ENCODE assay signal across 8 cellular contexts in the genomic region with DNA sequence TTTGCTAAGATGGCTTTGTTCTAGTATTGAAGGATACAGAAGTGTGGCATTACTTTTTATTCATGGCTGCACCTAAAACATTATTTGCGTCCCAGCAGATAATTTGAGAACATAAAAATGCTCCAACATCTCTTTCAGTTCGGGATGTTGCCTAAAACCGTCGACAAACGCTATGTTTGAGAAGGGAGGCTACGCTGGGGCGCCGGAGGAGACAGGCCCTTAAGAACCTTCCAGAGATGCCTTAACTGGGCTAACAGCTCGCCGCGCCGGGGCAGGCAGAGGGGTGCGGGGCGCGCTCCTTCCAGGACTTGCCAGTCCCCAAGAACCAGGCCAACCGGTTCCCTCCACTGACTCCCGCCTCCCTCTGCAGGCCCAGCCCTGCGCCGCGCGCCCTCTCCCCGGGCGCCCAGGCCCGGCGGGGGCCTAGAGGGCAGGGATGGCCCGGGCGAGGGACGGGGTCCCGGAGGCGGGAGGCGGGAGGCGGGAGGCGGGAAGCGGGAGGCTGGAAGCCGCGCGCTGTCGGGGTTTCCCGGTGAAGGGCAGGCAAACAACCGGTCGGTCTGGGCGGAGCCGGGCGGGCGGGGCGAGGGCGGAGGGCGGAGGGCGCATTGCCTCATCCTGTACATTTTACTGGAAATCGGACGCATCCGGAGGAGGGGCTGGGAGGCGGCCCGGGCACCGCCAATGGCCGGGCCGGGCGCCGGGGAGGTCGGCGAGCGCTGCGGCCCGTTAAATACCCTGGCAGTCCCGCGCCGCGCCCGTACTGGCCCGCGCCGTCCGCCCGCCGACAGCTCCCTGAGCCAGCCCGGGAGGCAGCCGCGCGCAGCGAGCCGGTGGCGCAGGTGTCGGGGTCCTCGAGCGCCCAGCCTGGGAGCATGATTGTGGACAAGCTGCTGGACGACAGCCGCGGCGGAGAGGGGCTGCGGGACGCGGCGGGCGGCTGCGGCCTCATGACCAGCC. TPM values are rescaled to one million over a fixed set of nuclear protein-coding genes. Genes with fewer than 3 reads are reported as not detected.
DNase-seq lines count a peak whose midpoint lies in the region; ATAC-seq, FAIRE-seq and TF ChIP-seq lines count a peak whose summit lies in the region.

A gene with protein sequence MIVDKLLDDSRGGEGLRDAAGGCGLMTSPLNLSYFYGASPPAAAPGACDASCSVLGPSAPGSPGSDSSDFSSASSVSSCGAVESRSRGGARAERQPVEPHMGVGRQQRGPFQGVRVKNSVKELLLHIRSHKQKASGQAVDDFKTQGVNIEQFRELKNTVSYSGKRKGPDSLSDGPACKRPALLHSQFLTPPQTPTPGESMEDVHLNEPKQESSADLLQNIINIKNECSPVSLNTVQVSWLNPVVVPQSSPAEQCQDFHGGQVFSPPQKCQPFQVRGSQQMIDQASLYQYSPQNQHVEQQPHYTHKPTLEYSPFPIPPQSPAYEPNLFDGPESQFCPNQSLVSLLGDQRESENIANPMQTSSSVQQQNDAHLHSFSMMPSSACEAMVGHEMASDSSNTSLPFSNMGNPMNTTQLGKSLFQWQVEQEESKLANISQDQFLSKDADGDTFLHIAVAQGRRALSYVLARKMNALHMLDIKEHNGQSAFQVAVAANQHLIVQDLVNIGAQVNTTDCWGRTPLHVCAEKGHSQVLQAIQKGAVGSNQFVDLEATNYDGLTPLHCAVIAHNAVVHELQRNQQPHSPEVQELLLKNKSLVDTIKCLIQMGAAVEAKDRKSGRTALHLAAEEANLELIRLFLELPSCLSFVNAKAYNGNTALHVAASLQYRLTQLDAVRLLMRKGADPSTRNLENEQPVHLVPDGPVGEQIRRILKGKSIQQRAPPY (plus strand): TSS at position 761 of the 960 bp plus-strand sequence. CDS start 115 bp downstream, at position 876.

- peaks cover 0 to 10% of the 10 kb centered on the region in 2 experiments for H4K20me1 ChIP-seq in H1 (replicated peaks in 1 of 2; ENCODE audit: control insufficient read depth in 1 of 2, insufficient read depth in 2 of 2, low read length in 2 of 2)

- no peak for TF ChIP-seq CTCF in CD4-positive, alpha-beta T cell (IDR thresholded peaks at IDR 0.05)
- TF ChIP-seq CTCF in HL-60 (IDR thresholded peaks at IDR 0.05; ENCODE audit: insufficient read depth, low read length) = no peak
- no peak for TF ChIP-seq CTCF in H1 (IDR thresholded peaks at IDR 0.05; ENCODE audit: control extremely low read depth in 1 of 3, insufficient read depth in 1 of 3, low read depth in 1 of 3, low read length in 3 of 3)

- H3K4me1 ChIP-seq in H1 (replicated peaks in 1 of 4; ENCODE audit: control insufficient read depth in 3 of 4, insufficient read depth in 4 of 4, low read length in 3 of 4) (peaks cover 4 to 14% (median 9%) of the 10 kb centered on the region in 4 experiments), mesenchymal stem cell (ENCODE audit: control insufficient read depth, insufficient read depth, low read depth, low read length) (peaks cover 5% of the 10 kb centered on the region)

- peaks cover 46% of the 10 kb centered on the region for H3K36me3 Mint-ChIP-seq in CD4-positive, alpha-beta T cell (ENCODE audit: low read depth)

- H3K4me3 ChIP-seq in HL-60 (replicated peaks; ENCODE audit: insufficient read depth, low read length) = peak within 1 kb of the TSS; percentile 88
- H3K4me3 ChIP-seq in H1 (ENCODE audit: extremely low read depth in 1 of 4, insufficient read depth in 2 of 4, low read depth in 3 of 4, low read length in 4 of 4) = peak within 1 kb of the TSS; percentile 82 to 99 (median 90)
- peak within 1 kb of the TSS; percentile 92 to 96 for H3K4me3 ChIP-seq in mesenchymal stem cell (ENCODE audit: insufficient read depth in 1 of 2, low read depth in 1 of 2, low read length in 2 of 2)

- peak within 1 kb of the TSS; percentile 99 for H3K27ac ChIP-seq in CD4-positive, alpha-beta T cell (ENCODE audit: low read depth, low read length)
- no peak within 1 kb of the TSS for H3K27ac ChIP-seq in HL-60 (replicated peaks)
- H3K27ac ChIP-seq in H1 (ENCODE audit: low read depth, low read length) = peak within 1 kb of the TSS; percentile 89; the same call in 1 of the 2 replicates
- H3K27ac ChIP-seq in mesenchymal stem cell (ENCODE audit: low read length, poor library complexity, severe bottlenecking) = peak within 1 kb of the TSS; percentile 96

- 5% methylated on average over 44 of the region's 95 CpGs; no CpG with 5 or more reads in 1 of the 2 experiments for WGBS in H1 (ENCODE audit: extremely low coverage in 1 of 2, insufficient coverage in 1 of 2, insufficient read length in 1 of 2, insufficient replicate concordance in 2 of 2, low coverage in 1 of 2, low lambda C conversion rate in 2 of 2, missing lambda C conversion rate in 1 of 2), 2 experiments
- 2% methylated on average over 68 of the region's 95 CpGs for WGBS in mesenchymal stem cell

- H2BK12ac ChIP-seq in H1 (ENCODE audit: low read depth, low read length) (no peak within 1 kb of the TSS), mesenchymal stem cell (ENCODE audit: low read length in 2 of 2) (peak within 1 kb of the TSS; percentile 76 to 82)

- H4K91ac ChIP-seq in H1 (replicated peaks; ENCODE audit: insufficient read length, low read length) (no peak within 1 kb of the TSS), mesenchymal stem cell (ENCODE audit: low read length) (peak within 1 kb of the TSS; percentile 91)

- H3K4me2 ChIP-seq in H1 (ENCODE audit: insufficient read depth in 1 of 2, low read depth in 2 of 2, low read length in 2 of 2) = peak within 1 kb of the TSS; percentile 78
- peak within 1 kb of the TSS; percentile 94 for H3K4me2 ChIP-seq in mesenchymal stem cell (ENCODE audit: low read length, poor library complexity, severe bottlenecking)

- H3K9me3 ChIP-seq in CD4-positive, alpha-beta T cell (ENCODE audit: control insufficient read depth, low read length) = no peaks in the 10 kb centered on the region
- no peaks in the 10 kb centered on the region for H3K9me3 ChIP-seq in H1 (ENCODE audit: insufficient read depth in 2 of 2, low read depth in 1 of 2, low read length in 1 of 2)
- no peaks in the 10 kb centered on the region for H3K9me3 ChIP-seq in mesenchymal stem cell (ENCODE audit: control insufficient read depth, low read length)

- POLR2A ChIA-PET in CD4-positive, alpha-beta T cell (lab: Charles Lee) = interaction anchor here (0.7 to 7.7 kb wide), 48 partner anchors 10 to 1588 kb away, joined by 3 to 221 read pairs (median 5); a partner anchor contains a TSS
- POLR2A ChIA-PET in H1 (lab: Charles Lee; ENCODE audit: partially characterized antibody) = interaction anchor here (0.7 to 3.0 kb wide), 20 partner anchors 8 to 230 kb away, joined by 3 to 25 read pairs (median 10); a partner anchor contains a TSS

- no peak within 1 kb of the TSS for H2AFZ ChIP-seq in H1 (ENCODE audit: low read length)
- H2AFZ ChIP-seq in mesenchymal stem cell (ENCODE audit: low read depth, low read length) = peak within 1 kb of the TSS; percentile 16

- peak within 1 kb of the TSS; percentile 42 for H4K5ac ChIP-seq in H1 (ENCODE audit: insufficient read length, low read depth, low read length)

- H3K56ac ChIP-seq in H1 (replicated peaks; ENCODE audit: insufficient read length, low read depth, low read length) = peak within 1 kb of the TSS; percentile 3

- H3K79me1 ChIP-seq in H1 (ENCODE audit: low read depth, low read length) (no peaks in the 10 kb centered on the region), mesenchymal stem cell (replicated peaks; ENCODE audit: low read length, poor library complexity, severe bottlenecking) (peaks cover 11% of the 10 kb centered on the region)

- H2BK5ac ChIP-seq in H1 (ENCODE audit: low read depth, low read length) = peak within 1 kb of the TSS; percentile 79; the same call in 1 of the 2 replicates
- H2BK5ac ChIP-seq in mesenchymal stem cell (ENCODE audit: low read depth, low read length, poor library complexity, severe bottlenecking) = peak within 1 kb of the TSS; percentile 91

- H3K14ac ChIP-seq in H1 (ENCODE audit: insufficient read length) (no peak within 1 kb of the TSS), mesenchymal stem cell (ENCODE audit: low read length in 2 of 2) (peak within 1 kb of the TSS in 1 of 2 experiments; percentile 96)

- no peak within 1 kb of the TSS for H3K23ac ChIP-seq in H1 (ENCODE audit: insufficient read length)
- H3K23ac ChIP-seq in mesenchymal stem cell (ENCODE audit: low read length in 2 of 2) = peak within 1 kb of the TSS; percentile 97 to 98

- peaks cover 11 to 25% (median 14%) of the 10 kb centered on the region in 4 experiments for H3K36me3 ChIP-seq in H1 (ENCODE audit: control insufficient read depth in 2 of 4, insufficient read depth in 4 of 4, low read length in 3 of 4)
- H3K36me3 ChIP-seq in mesenchymal stem cell (ENCODE audit: control insufficient read depth in 1 of 2, insufficient read depth in 2 of 2, low read depth in 1 of 2, low read length in 2 of 2) = peaks cover 8 to 24% of the 10 kb centered on the region in 2 experiments

- no peaks in the 10 kb centered on the region for H3K9me3 Mint-ChIP-seq in CD4-positive, alpha-beta T cell

- peak in 1 of 2 experiments; percentile 72; a peak in 1 of 3 replicates for TF ChIP-seq EP300 in H1 (IDR thresholded peaks at IDR 0.05; ENCODE audit: borderline replicate concordance in 1 of 2, low read depth in 2 of 2, low read length in 2 of 2)

- no peak for FAIRE-seq in H1 (lab: Jason Lieb, UNC)

- no peak within 1 kb of the TSS for H2AK5ac ChIP-seq in H1 (ENCODE audit: low read depth, low read length)
- no peak within 1 kb of the TSS for H2AK5ac ChIP-seq in mesenchymal stem cell (ENCODE audit: low read length, severe bottlenecking)

- no peak within 1 kb of the TSS for H2BK15ac ChIP-seq in H1 (ENCODE audit: low read length)
- peak within 1 kb of the TSS; percentile 96 for H2BK15ac ChIP-seq in mesenchymal stem cell (ENCODE audit: low read depth, poor library complexity, severe bottlenecking)

- H3K27me3 Mint-ChIP-seq in CD4-positive, alpha-beta T cell = peaks cover 5% of the 10 kb centered on the region

- peak; percentile 84 to 95 (median 90) for DNase-seq in CD4-positive, alpha-beta T cell
- DNase-seq in HL-60 (ENCODE audit: low read depth in 1 of 2, low spot score in 1 of 2) = peak in 1 of 2 experiments; percentile 80
- peak; percentile 92 for DNase-seq in NOMO-1 treated with dmso at 0.1 percent for 144 hours (lab: John Stamatoyannopoulos, UW; ENCODE audit: unreplicated experiment)
- DNase-seq in activated CD8-positive, alpha-beta memory T cell treated with anti-CD3 and anti-CD28 coated beads for 48 hours (ENCODE audit: low read depth in 2 of 3, low spot score in 2 of 3) = peak; percentile 79 to 85 (median 81)
- DNase-seq in H1 (ENCODE audit: low read depth in 1 of 2, low spot score in 2 of 2) = peak; percentile 80 to 93
- DNase-seq in mesenchymal stem cell = peak; percentile 96
- DNase-seq in stimulated activated CD8-positive, alpha-beta memory T cell treated with anti-CD3 and anti-CD28 coated beads, Interleukin-12 subunit alpha, Interleukin-12 subunit beta, amount 100 ng/mL, for 4 hours (ENCODE audit: low read depth) = peak; percentile 85

- no peaks in the 10 kb centered on the region for H3K27me3 ChIP-seq in CD4-positive, alpha-beta T cell (ENCODE audit: control insufficient read depth, insufficient read depth, low read length)
- peaks cover 9% of the 10 kb centered on the region for H3K27me3 ChIP-seq in HL-60 (ENCODE audit: insufficient read depth, poor library complexity, severe bottlenecking)
- no peaks in the 10 kb centered on the region for H3K27me3 ChIP-seq in H1 (replicated peaks in 1 of 4; ENCODE audit: control insufficient read depth in 3 of 4, extremely low read depth in 1 of 4, insufficient read depth in 3 of 4, low read length in 3 of 4)
- no peaks in the 10 kb centered on the region for H3K27me3 ChIP-seq in mesenchymal stem cell (ENCODE audit: control insufficient read depth in 1 of 2, insufficient read depth in 1 of 2, low read length in 2 of 2)

- H3K9ac ChIP-seq in H1 (replicated peaks in 1 of 4; ENCODE audit: extremely low read depth in 1 of 4, low read depth in 3 of 4, low read length in 3 of 4) (peak within 1 kb of the TSS; percentile 69 to 98 (median 82)), mesenchymal stem cell (ENCODE audit: low read length) (peak within 1 kb of the TSS; percentile 99)

- H4K8ac ChIP-seq in H1 (ENCODE audit: extremely low read depth, insufficient read depth, low read length) (peak within 1 kb of the TSS; percentile 94), mesenchymal stem cell (ENCODE audit: low read length) (peak within 1 kb of the TSS; percentile 88)

- peaks cover 50% of the 10 kb centered on the region for H3K4me1 Mint-ChIP-seq in CD4-positive, alpha-beta T cell (ENCODE audit: low read depth)

- peak; percentile 66 for ATAC-seq in CD4-positive, alpha-beta T cell (ENCODE audit: poor library complexity)
- peak; percentile 71 for ATAC-seq in GM19463 (IDR thresholded peaks at IDR 0.05; ENCODE audit: unreplicated experiment)

- H2BK20ac ChIP-seq in H1 (ENCODE audit: low read length) = no peak within 1 kb of the TSS

- TF ChIP-seq POLR2A in H1 (IDR thresholded peaks at IDR 0.05; ENCODE audit: control extremely low read depth in 1 of 2, low read depth in 2 of 2, low read length in 2 of 2) = peak; percentile 60 to 95

- TF ChIP-seq RAD21 in H1 (IDR thresholded peaks at IDR 0.05 in 1 of 2, conservative IDR thresholded peaks at IDR 0.05 in 1 of 2; ENCODE audit: low read depth in 2 of 2, low read length in 2 of 2) = peak in 1 of 2 experiments; percentile 27; a peak in 2 of 4 replicates

- no peaks in the 10 kb centered on the region; the same call in 1 of the 2 replicates for H3K23me2 ChIP-seq in H1 (ENCODE audit: low read depth, low read length)

- H3K4me3 Mint-ChIP-seq in CD4-positive, alpha-beta T cell = peak within 1 kb of the TSS; percentile 99

- H3K4ac ChIP-seq in H1 (replicated peaks; ENCODE audit: insufficient read length, low read depth, low read length) = no peak within 1 kb of the TSS
- peak within 1 kb of the TSS; percentile 88 to 97 for H3K4ac ChIP-seq in mesenchymal stem cell (ENCODE audit: low read depth in 1 of 2, low read length in 2 of 2)

- CTCF ChIA-PET in CD4-positive, alpha-beta T cell (lab: Charles Lee) = interaction anchor here (0.7 to 1.4 kb wide), 6 partner anchors 12 to 87 kb away, joined by 3 to 8 read pairs (median 4); no protein-coding TSS in a partner anchor
- CTCF ChIA-PET in H1 (lab: Charles Lee; ENCODE audit: partially characterized antibody) = interaction anchor here (0.9 to 4.0 kb wide), 13 partner anchors 9 to 47 kb away, joined by 3 to 24 read pairs (median 4); no protein-coding TSS in a partner anchor

- peaks cover 13 to 35% of the 10 kb centered on the region in 2 experiments; a peak in 3 of 4 replicates for H3K79me2 ChIP-seq in H1 (ENCODE audit: control insufficient read depth in 1 of 2, insufficient read depth in 2 of 2, low read length in 2 of 2)

- peak within 1 kb of the TSS; percentile 100 for H3K27ac Mint-ChIP-seq in CD4-positive, alpha-beta T cell

- H2BK120ac ChIP-seq in H1 (replicated peaks; ENCODE audit: low read depth, low read length) (no peak within 1 kb of the TSS), mesenchymal stem cell (ENCODE audit: low read depth, low read length) (peak within 1 kb of the TSS; percentile 95)

- intact Hi-C loops in CD4-positive, alpha-beta T cell (cut with DNase I, micrococcal nuclease) = loop anchor here in 1 of 2 experiments (5.0 kb wide), 2 partner anchors 37 to 162 kb away; a partner anchor contains a TSS

- H3K18ac ChIP-seq in H1 (ENCODE audit: extremely low read depth, low read length) (peak within 1 kb of the TSS; percentile 68), mesenchymal stem cell (ENCODE audit: low read depth in 1 of 2, low read length in 2 of 2) (peak within 1 kb of the TSS; percentile 90 to 91)

RNA-seq across cellular contexts. Expression of the gene that starts here (rescaled TPM):
- total RNA-seq in CD4-positive, alpha-beta T cell = 100 to 1,000 TPM; 438 to 451 TPM
- 24.5 TPM in 2 replicates for total RNA-seq in H1 (2021; fragmentation: NEBNext Ultra II Directional; extraction: Animal tissue kit (Norgen Biotek cat#: 25700))
- polyA plus RNA-seq in H1 (2011; rRNA removed) = 7.2 and 7.6 TPM in 2 replicates
- polyA plus RNA-seq in H1 (2011; cell fraction: cytosol; rRNA removed) = 11.7 TPM
- polyA plus RNA-seq in H1 (2011; cell fraction: nucleus; rRNA removed) = 28.2 TPM
- 6.3 to 9.7 TPM (median 9.1 TPM) in 4 replicates for polyA plus RNA-seq in H1 (2012, experiment 1 of 2)
- 0.87 TPM for polyA plus RNA-seq in H1 (2012, experiment 2 of 2)
- polyA plus RNA-seq in H1 (2013, experiment 1 of 2) = 14.6 TPM
- 13.6 TPM for polyA plus RNA-seq in H1 (2013, experiment 2 of 2)
- polyA minus RNA-seq in H1 (2011; rRNA and poly(A)+ RNA removed) = 28.3 and 29.0 TPM in 2 replicates
- 11.5 TPM for polyA minus RNA-seq in H1 (2011; cell fraction: cytosol; rRNA and poly(A)+ RNA removed)
- polyA minus RNA-seq in H1 (2011; cell fraction: nucleus; rRNA and poly(A)+ RNA removed) = 77.8 TPM
- 44.7 TPM for polyA plus RNA-seq in mesenchymal stem cell (2013, experiment 1 of 2)
- 39.9 TPM for polyA plus RNA-seq in mesenchymal stem cell (2013, experiment 2 of 2)

Comparison
In these comparisons a context has a peak if more than half of its experiments do, and no peak if none do; other contexts are left out.
1. RNA of the gene that starts here (total RNA-seq): 438 to 451 TPM in CD4-positive, alpha-beta T cell; 24.5 TPM in H1; every median in the first group is over 10 times any median in the second.
2. Peak in every context shown above with its lines, with median percentiles within 50 percentile points of each other: H3K4me3 ChIP-seq.